In genomic region chrX:136725446-136726104, GRCh38 we compare ENCODE assay signal across 15 cellular contexts. TPM values are rescaled to one million over a fixed set of nuclear protein-coding genes. Genes with fewer than 3 reads are reported as not detected.
DNase-seq lines count a peak whose midpoint lies in the region; ATAC-seq and TF ChIP-seq lines count a peak whose summit lies in the region.
"Had no signal": no experiment of that assay in that cellular context is flagged by ENCODE, and none has a peak within 500 bp of the region (broad histone marks: within the 10 kb centered on the region; RNA-seq: fewer than 3 reads in every experiment).

No MANE protein-coding gene starts in this region.

- peaks cover 14% of the 10 kb centered on the region for H3K4me1 Mint-ChIP-seq in T-helper 17 cell
- peaks cover 27% of the 10 kb centered on the region for H3K4me1 Mint-ChIP-seq in stimulated activated effector memory CD8-positive, alpha-beta T cell treated with anti-CD3 and anti-CD28 coated beads, Interleukin-12 subunit alpha, Interleukin-12 subunit beta, amount 100 ng/mL, for 72 hours
- H3K4me1 Mint-ChIP-seq: nephron progenitor cell had no signal

- peaks cover 5% of the 10 kb centered on the region for H3K36me3 Mint-ChIP-seq in T-helper 17 cell (ENCODE audit: low read depth)
- peaks cover 30% of the 10 kb centered on the region for H3K36me3 Mint-ChIP-seq in stimulated activated effector memory CD8-positive, alpha-beta T cell treated with anti-CD3 and anti-CD28 coated beads, Interleukin-12 subunit alpha, Interleukin-12 subunit beta, amount 100 ng/mL, for 72 hours

- no peaks in the 10 kb centered on the region for H3K9me3 Mint-ChIP-seq in stimulated activated effector memory CD8-positive, alpha-beta T cell treated with anti-CD3 and anti-CD28 coated beads, Interleukin-12 subunit alpha, Interleukin-12 subunit beta, amount 100 ng/mL, for 72 hours

- peak overlapping the region; percentile 4 for H3K27ac Mint-ChIP-seq in T-helper 17 cell
- no peak overlapping the region for H3K27ac Mint-ChIP-seq in stimulated activated effector memory CD8-positive, alpha-beta T cell treated with anti-CD3 and anti-CD28 coated beads, Interleukin-12 subunit alpha, Interleukin-12 subunit beta, amount 100 ng/mL, for 72 hours
- H3K27ac Mint-ChIP-seq: nephron progenitor cell had no signal

- no peak overlapping the region for H3K4me3 ChIP-seq in fibroblast of villous mesenchyme (ENCODE audit: low read depth, low read length)
- no peak overlapping the region for H3K4me3 ChIP-seq in skeletal muscle cell (ENCODE audit: low read depth, low read length)
- H3K4me3 ChIP-seq: Peyer's patch had no signal

- H3K9me3 ChIP-seq in T-helper 17 cell (ENCODE audit: control insufficient read depth, low read length, poor library complexity, severe bottlenecking) = no peaks in the 10 kb centered on the region
- H3K9me3 ChIP-seq: Peyer's patch had no signal

- ATAC-seq in T-helper 17 cell = no peak
- no peak for ATAC-seq in stimulated activated effector memory CD8-positive, alpha-beta T cell treated with anti-CD3 and anti-CD28 coated beads, Interleukin-12 subunit alpha, Interleukin-12 subunit beta, amount 100 ng/mL, for 72 hours

- peak; percentile 11 for DNase-seq in H4 (ENCODE audit: low spot score)
- DNase-seq in T-helper 17 cell = no peak
- DNase-seq in fibroblast of villous mesenchyme (ENCODE audit: low read depth) = peak; percentile 65
- DNase-seq in skeletal muscle cell (ENCODE audit: low read depth) = peak; percentile 51
- no peak for DNase-seq in activated naive CD4-positive, alpha-beta T cell treated with anti-CD3 and anti-CD28 coated beads, Interleukin-2, amount 50 U/mL, for 16 hours
- DNase-seq in SHP77 treated with DMSO at 0.1 percent for 48 hours (lab: John Stamatoyannopoulos, UW) = no peak
- no peak for DNase-seq in stimulated activated effector memory CD8-positive, alpha-beta T cell treated with anti-CD3 and anti-CD28 coated beads, Interleukin-12 subunit alpha, Interleukin-12 subunit beta, amount 100 ng/mL, for 72 hours (ENCODE audit: low spot score in 2 of 2)
- DNase-seq in activated CD4-positive, alpha-beta T cell treated with anti-CD3 and anti-CD28 coated beads for 48 hours = no peak
- DNase-seq: activated CD4-positive, alpha-beta T cell treated with anti-CD3 and anti-CD28 coated beads for 1 hour; activated gamma-delta T cell; NCI-H2171 treated with DMSO at 0.1 percent for 48 hours; nephron progenitor cell; Peyer's patch; stimulated activated CD4-positive, alpha-beta T cell treated with anti-CD3 and anti-CD28 coated beads, Interleukin-4, amount 100 ng/mL, for 4 hours had no signal

- H3K27me3 Mint-ChIP-seq in T-helper 17 cell = no peaks in the 10 kb centered on the region
- H3K27me3 Mint-ChIP-seq: IgD-negative memory B cell had no signal

- no peak for TF ChIP-seq CTCF in fibroblast of villous mesenchyme (IDR thresholded peaks at IDR 0.05; ENCODE audit: insufficient read depth, low read depth, low read length)

- H3K4me3 Mint-ChIP-seq in T-helper 17 cell = no peak overlapping the region
- H3K4me3 Mint-ChIP-seq in stimulated activated effector memory CD8-positive, alpha-beta T cell treated with anti-CD3 and anti-CD28 coated beads, Interleukin-12 subunit alpha, Interleukin-12 subunit beta, amount 100 ng/mL, for 72 hours = no peak overlapping the region
- H3K4me3 Mint-ChIP-seq: IgD-negative memory B cell, nephron progenitor cell had no signal

RNA-seq across cellular contexts. Expression of gene ARHGEF6, which starts 55.2 kb away (rescaled TPM):
- total RNA-seq in H4 (2014; rRNA removed; shearing (Covaris generic)) = 6.6 and 8.0 TPM in 2 replicates
- total RNA-seq in T-helper 17 cell (10 to 100 TPM; 68.6 to 70.7 TPM), fibroblast of villous mesenchyme (7.7 and 12.5 TPM in 2 replicates)

Comparison
In these comparisons a context has a peak if more than half of its experiments do, and no peak if none do; other contexts are left out.
1. DNase-seq: peak in H4 (single experiment), fibroblast of villous mesenchyme (single experiment) and skeletal muscle cell (single experiment); none in T-helper 17 cell (0 of 3), activated naive CD4-positive, alpha-beta T cell treated with anti-CD3 and anti-CD28 coated beads, Interleukin-2, amount 50 U/mL, for 16 hours (single experiment), SHP77 treated with DMSO at 0.1 percent for 48 hours (single experiment), stimulated activated effector memory CD8-positive, alpha-beta T cell treated with anti-CD3 and anti-CD28 coated beads, Interleukin-12 subunit alpha, Interleukin-12 subunit beta, amount 100 ng/mL, for 72 hours (0 of 2) and activated CD4-positive, alpha-beta T cell treated with anti-CD3 and anti-CD28 coated beads for 48 hours (single experiment).